1 cellular context compared by ENCODE assay signal in genomic region chr14:61517861-61518802, GRCh38.
TF ChIP-seq lines count a peak whose summit lies in the region.

No MANE protein-coding gene starts in this region.

TF ChIP-seq in HepG2, 621 proteins besides CTCF, POLR2A, EP300 and RAD21 (continued from another document and continues in another):
- TF ChIP-seq RARA (CRISPR knock-in tag; IDR thresholded peaks at IDR 0.05) (peak; percentile 68; the same call in 1 of the 2 replicates), TFAP4 (IDR thresholded peaks at IDR 0.05; ENCODE audit: borderline replicate concordance, low read depth) (peak; percentile 74; the same call in 1 of the 2 replicates), PBX2 (CRISPR knock-in tag; IDR thresholded peaks at IDR 0.05) (peak; percentile 41; the same call in 1 of the 2 replicates), ERF (CRISPR knock-in tag; IDR thresholded peaks at IDR 0.05) (peak; percentile 31; the same call in 1 of the 2 replicates), BHLHE40 (IDR thresholded peaks at IDR 0.05; ENCODE audit: low read length) (0 out of 2 replicates have a peak, but pooled peaks have one; percentile 17), KLF11 (CRISPR knock-in tag; IDR thresholded peaks at IDR 0.05) (0 out of 2 replicates have a peak, but pooled peaks have one; percentile 25), KDM6A (CRISPR knock-in tag; IDR thresholded peaks at IDR 0.05; ENCODE audit: low read depth) (0 out of 2 replicates have a peak, but pooled peaks have one; percentile 43), ZNF264 (CRISPR knock-in tag; IDR thresholded peaks at IDR 0.05) (0 out of 2 replicates have a peak, but pooled peaks have one; percentile 25), STAG1 (CRISPR knock-in tag; IDR thresholded peaks at IDR 0.05) (peak; percentile 15; the same call in 1 of the 2 replicates), MIXL1 (CRISPR knock-in tag; IDR thresholded peaks at IDR 0.05) (0 out of 2 replicates have a peak, but pooled peaks have one; percentile 27), ZBED4 (CRISPR knock-in tag; IDR thresholded peaks at IDR 0.05; ENCODE audit: borderline replicate concordance) (peak; percentile 94), ZNF12 (CRISPR knock-in tag; IDR thresholded peaks at IDR 0.05) (no peak), KMT2A (CRISPR knock-in tag; IDR thresholded peaks at IDR 0.05) (peak; percentile 67; the same call in 1 of the 2 replicates), ZNF704 (CRISPR knock-in tag; IDR thresholded peaks at IDR 0.05; ENCODE audit: borderline replicate concordance) (no peak), ZGPAT (CRISPR knock-in tag; IDR thresholded peaks at IDR 0.05) (peak; percentile 21; the same call in 1 of the 2 replicates), ZBTB33 (CRISPR knock-in tag; IDR thresholded peaks at IDR 0.05) (peak; percentile 88), RAD51 (IDR thresholded peaks at IDR 0.05; ENCODE audit: borderline replicate concordance) (no peak), ETV5 (CRISPR knock-in tag; IDR thresholded peaks at IDR 0.05; ENCODE audit: borderline replicate concordance) (peak; percentile 61; the same call in 1 of the 2 replicates), PLRG1 (conservative IDR thresholded peaks at IDR 0.05) (no peak), ZNF788 (CRISPR knock-in tag; IDR thresholded peaks at IDR 0.05; ENCODE audit: borderline replicate concordance) (peak; percentile 47; the same call in 1 of the 2 replicates), ZNF331 (CRISPR knock-in tag; IDR thresholded peaks at IDR 0.05) (peak; percentile 54; the same call in 1 of the 2 replicates), ZUFSP (CRISPR knock-in tag; IDR thresholded peaks at IDR 0.05; ENCODE audit: borderline replicate concordance) (no peak), PRDM10 (CRISPR knock-in tag; IDR thresholded peaks at IDR 0.05; ENCODE audit: low read depth) (peak; percentile 33; the same call in 1 of the 2 replicates), RCOR2 (CRISPR knock-in tag; IDR thresholded peaks at IDR 0.05) (peak; percentile 74), HMG20A (CRISPR knock-in tag; IDR thresholded peaks at IDR 0.05; ENCODE audit: borderline replicate concordance) (peak; percentile 64; the same call in 1 of the 2 replicates), NCOA2 (CRISPR knock-in tag; IDR thresholded peaks at IDR 0.05) (peak; percentile 51; the same call in 1 of the 2 replicates), SIX4 (CRISPR knock-in tag; IDR thresholded peaks at IDR 0.05) (peak; percentile 54; the same call in 1 of the 2 replicates), HIC2 (CRISPR knock-in tag; IDR thresholded peaks at IDR 0.05; ENCODE audit: low read depth) (0 out of 2 replicates have a peak, but pooled peaks have one; percentile 33), YEATS2 (CRISPR knock-in tag; IDR thresholded peaks at IDR 0.05; ENCODE audit: borderline replicate concordance) (peak; percentile 38; the same call in 1 of the 2 replicates), RXRA (CRISPR knock-in tag; IDR thresholded peaks at IDR 0.05) (0 out of 2 replicates have a peak, but pooled peaks have one; percentile 52), BATF2 (CRISPR knock-in tag; IDR thresholded peaks at IDR 0.05) (no peak), ZBTB7B (CRISPR knock-in tag; IDR thresholded peaks at IDR 0.05) (peak; percentile 54; the same call in 1 of the 2 replicates)
